ENCODE assay signal across 10 cellular contexts in genomic region chr1:164735315-164736052, GRCh38.
DNase-seq lines count a peak whose midpoint lies in the region; ATAC-seq and TF ChIP-seq lines count a peak whose summit lies in the region.
"Had no signal": no experiment of that assay in that cellular context is flagged by ENCODE, and none has a peak within 500 bp of the region (broad histone marks: within the 10 kb centered on the region; RNA-seq: fewer than 3 reads in every experiment).

No MANE protein-coding gene starts in this region.

- no peaks in the 10 kb centered on the region for H3K27me3 ChIP-seq in Peyer's patch
- no peaks in the 10 kb centered on the region for H3K27me3 ChIP-seq in suprapubic skin
- no peaks in the 10 kb centered on the region for H3K27me3 ChIP-seq in gastroesophageal sphincter

- H3K4me3 Mint-ChIP-seq in chondrocyte (ENCODE audit: unreplicated experiment), result no peak overlapping the region
- H3K4me3 Mint-ChIP-seq in stimulated activated effector memory CD8-positive, alpha-beta T cell treated with anti-CD3 and anti-CD28 coated beads, Interleukin-12 subunit alpha, Interleukin-12 subunit beta, amount 100 ng/mL, for 72 hours, result no peak overlapping the region
- H3K4me3 Mint-ChIP-seq: activated T-cell treated with anti-CD3 and anti-CD28 coated beads, Interleukin-2, amount 50 U/mL, for 24 hours; T-helper 2 cell treated with Interferon-gamma antibody and Interleukin-4, amounts not matched to agents 5 μg/mL and 100 μg/mL, for 36 hours had no signal

- H3K27ac Mint-ChIP-seq in chondrocyte (ENCODE audit: unreplicated experiment), result no peak overlapping the region
- H3K27ac Mint-ChIP-seq in stimulated activated effector memory CD8-positive, alpha-beta T cell treated with anti-CD3 and anti-CD28 coated beads, Interleukin-12 subunit alpha, Interleukin-12 subunit beta, amount 100 ng/mL, for 72 hours, result no peak overlapping the region
- H3K27ac Mint-ChIP-seq: activated T-cell treated with anti-CD3 and anti-CD28 coated beads, Interleukin-2, amount 50 U/mL, for 24 hours; T-helper 2 cell treated with Interferon-gamma antibody and Interleukin-4, amounts not matched to agents 5 μg/mL and 100 μg/mL, for 36 hours had no signal

- no peaks in the 10 kb centered on the region for H3K27me3 Mint-ChIP-seq in chondrocyte (ENCODE audit: low read depth)
- H3K27me3 Mint-ChIP-seq: activated T-cell treated with anti-CD3 and anti-CD28 coated beads, Interleukin-2, amount 50 U/mL, for 24 hours had no signal

- no peaks in the 10 kb centered on the region for H3K4me1 Mint-ChIP-seq in chondrocyte (ENCODE audit: low read depth)
- H3K4me1 Mint-ChIP-seq in stimulated activated effector memory CD8-positive, alpha-beta T cell treated with anti-CD3 and anti-CD28 coated beads, Interleukin-12 subunit alpha, Interleukin-12 subunit beta, amount 100 ng/mL, for 72 hours, result no peaks in the 10 kb centered on the region

- peaks cover 1% of the 10 kb centered on the region for H3K36me3 Mint-ChIP-seq in chondrocyte (ENCODE audit: low read depth)
- no peaks in the 10 kb centered on the region for H3K36me3 Mint-ChIP-seq in stimulated activated effector memory CD8-positive, alpha-beta T cell treated with anti-CD3 and anti-CD28 coated beads, Interleukin-12 subunit alpha, Interleukin-12 subunit beta, amount 100 ng/mL, for 72 hours

- peaks cover 0 to 13% (median 0%) of the 10 kb centered on the region in 4 donors for H3K4me1 ChIP-seq in Peyer's patch
- no peaks in the 10 kb centered on the region for H3K4me1 ChIP-seq in suprapubic skin
- H3K4me1 ChIP-seq in gastroesophageal sphincter, result peaks cover 0 to 19% (median 0%) of the 10 kb centered on the region in 3 donors

- H3K36me3 ChIP-seq in Peyer's patch (no peaks in the 10 kb centered on the region), suprapubic skin (no peaks in the 10 kb centered on the region), gastroesophageal sphincter (no peaks in the 10 kb centered on the region)

- H3K9me3 ChIP-seq in Peyer's patch, result no peaks in the 10 kb centered on the region
- no peaks in the 10 kb centered on the region for H3K9me3 ChIP-seq in suprapubic skin
- no peaks in the 10 kb centered on the region for H3K9me3 ChIP-seq in gastroesophageal sphincter

- no peak for TF ChIP-seq POLR2A in Peyer's patch (IDR thresholded peaks at IDR 0.05)
- no peak for TF ChIP-seq POLR2A in suprapubic skin (IDR thresholded peaks at IDR 0.05)
- TF ChIP-seq POLR2A in gastroesophageal sphincter (IDR thresholded peaks at IDR 0.05), result no peak

- DNase-seq in HT-29 (ENCODE audit: low spot score), result peak; percentile 45
- peak in 2 of 3 donors; percentile 57 to 72 for DNase-seq in Peyer's patch
- peak; percentile 52 for DNase-seq in fibroblast of mammary gland (ENCODE audit: low read depth)
- peak; percentile 82 for DNase-seq in renal cortical epithelial cell (ENCODE audit: low read depth)
- no peak for DNase-seq in chondrocyte (ENCODE audit: low spot score)
- DNase-seq in suprapubic skin (ENCODE audit: low spot score in 2 of 2), result no peak
- no peak for DNase-seq in stimulated activated effector memory CD8-positive, alpha-beta T cell treated with anti-CD3 and anti-CD28 coated beads, Interleukin-12 subunit alpha, Interleukin-12 subunit beta, amount 100 ng/mL, for 72 hours (ENCODE audit: low spot score in 2 of 2)
- DNase-seq: activated T-cell treated with anti-CD3 and anti-CD28 coated beads, Interleukin-2, amount 50 U/mL, for 24 hours had no signal

- TF ChIP-seq EP300 in suprapubic skin (IDR thresholded peaks at IDR 0.05) (no peak), gastroesophageal sphincter (IDR thresholded peaks at IDR 0.05) (no peak)

- TF ChIP-seq CTCF in Peyer's patch (IDR thresholded peaks at IDR 0.05) (peak in 2 of 6 experiments; percentile 12 to 32), fibroblast of mammary gland (conservative IDR thresholded peaks at IDR 0.05; ENCODE audit: control insufficient read depth, insufficient read depth, low read depth, low read length) (no peak), chondrocyte (IDR thresholded peaks at IDR 0.05) (no peak), suprapubic skin (IDR thresholded peaks at IDR 0.05) (no peak), gastroesophageal sphincter (IDR thresholded peaks at IDR 0.05) (no peak)

- H3K9me3 Mint-ChIP-seq in chondrocyte (ENCODE audit: low read depth), result no peaks in the 10 kb centered on the region
- H3K9me3 Mint-ChIP-seq in stimulated activated effector memory CD8-positive, alpha-beta T cell treated with anti-CD3 and anti-CD28 coated beads, Interleukin-12 subunit alpha, Interleukin-12 subunit beta, amount 100 ng/mL, for 72 hours, result peaks cover 6% of the 10 kb centered on the region
- H3K9me3 Mint-ChIP-seq: activated T-cell treated with anti-CD3 and anti-CD28 coated beads, Interleukin-2, amount 50 U/mL, for 24 hours; T-helper 2 cell treated with Interferon-gamma antibody and Interleukin-4, amounts not matched to agents 5 μg/mL and 100 μg/mL, for 36 hours had no signal

- H3K27ac ChIP-seq in Peyer's patch (peak overlapping the region in 2 of 4 donors; percentile 26 to 57), suprapubic skin (no peak overlapping the region), gastroesophageal sphincter (no peak overlapping the region)

- 73% methylated on average over 7 of the region's 7 CpGs for WGBS in suprapubic skin
- WGBS in gastroesophageal sphincter (ENCODE audit: low coverage in 1 of 2), 2 donors, result 78 to 83% methylated on average over 6 to 7 of the region's 7 CpGs

- no peak for ATAC-seq in stimulated activated effector memory CD8-positive, alpha-beta T cell treated with anti-CD3 and anti-CD28 coated beads, Interleukin-12 subunit alpha, Interleukin-12 subunit beta, amount 100 ng/mL, for 72 hours
- ATAC-seq in gastroesophageal sphincter, result no peak

- H3K4me3 ChIP-seq in Peyer's patch (no peak overlapping the region), fibroblast of mammary gland (ENCODE audit: control insufficient read depth, low read depth, low read length) (no peak overlapping the region), suprapubic skin (no peak overlapping the region), gastroesophageal sphincter (no peak overlapping the region)

Comparison
In these comparisons a context has a peak if more than half of its experiments do, and no peak if none do; other contexts are left out.
1. DNase-seq: peak in HT-29 (single experiment), Peyer's patch (2 of 3), fibroblast of mammary gland (single experiment) and renal cortical epithelial cell (single experiment); none in chondrocyte (single experiment), suprapubic skin (0 of 2) and stimulated activated effector memory CD8-positive, alpha-beta T cell treated with anti-CD3 and anti-CD28 coated beads, Interleukin-12 subunit alpha, Interleukin-12 subunit beta, amount 100 ng/mL, for 72 hours (0 of 2).